Comparison of ENCODE assay signal across 8 cellular contexts in genomic region chr2:32627901-32628645, GRCh38. TPM values are rescaled to one million over a fixed set of nuclear protein-coding genes. Genes with fewer than 3 reads are reported as not detected.
DNase-seq lines count a peak whose midpoint lies in the region; ATAC-seq and TF ChIP-seq lines count a peak whose summit lies in the region.

TTC27 (plus strand) TSS chr2:32628050; CDS start chr2:32628293, 243 bp downstream.

- H3K4me3 ChIP-seq in RWPE2 (ENCODE audit: severe bottlenecking) (peak within 1 kb of the TSS; percentile 83), fibroblast of pulmonary artery (replicated peaks; ENCODE audit: low read depth, low read length) (peak within 1 kb of the TSS; percentile 100)

- TF ChIP-seq CTCF in RWPE2 (IDR thresholded peaks at IDR 0.05; ENCODE audit: poor library complexity, severe bottlenecking) (no peak), fibroblast of pulmonary artery (IDR thresholded peaks at IDR 0.05; ENCODE audit: low read length, missing control alignments) (no peak)

- H3K36me3 Mint-ChIP-seq in activated T-helper 2 cell treated with anti-CD3 and anti-CD28 coated beads, Interferon-gamma antibody, Interleukin-2, Interleukin-4, amounts not matched to agents 10 μg/mL and 5 μg/mL and 100 μg/mL, durations not matched to agents 14 hours and 24 hours and 36 hours (ENCODE audit: low read depth) = peaks cover 36% of the 10 kb centered on the region
- H3K36me3 Mint-ChIP-seq in natural killer cell treated with Interleukin-12 subunit alpha and Interleukin-12 subunit beta and Interleukin-15 and Interleukin-18, amount 100 ng/mL, for 72 hours = peaks cover 8% of the 10 kb centered on the region
- peaks cover 27% of the 10 kb centered on the region for H3K36me3 Mint-ChIP-seq in stimulated activated naive CD8-positive, alpha-beta T cell treated with anti-CD3 and anti-CD28 coated beads, Interleukin-15, Interleukin-2, amounts not matched to agents 100 ng/mL and 50 ng/mL, for 24 hours (ENCODE audit: low read depth)

- no peaks in the 10 kb centered on the region for H3K9me3 ChIP-seq in RWPE2 (ENCODE audit: severe bottlenecking)

- no peaks in the 10 kb centered on the region for H3K9me3 Mint-ChIP-seq in activated T-helper 2 cell treated with anti-CD3 and anti-CD28 coated beads, Interferon-gamma antibody, Interleukin-2, Interleukin-4, amounts not matched to agents 10 μg/mL and 5 μg/mL and 100 μg/mL, durations not matched to agents 14 hours and 24 hours and 36 hours
- no peaks in the 10 kb centered on the region for H3K9me3 Mint-ChIP-seq in natural killer cell treated with Interleukin-12 subunit alpha and Interleukin-12 subunit beta and Interleukin-15 and Interleukin-18, amount 100 ng/mL, for 72 hours
- no peaks in the 10 kb centered on the region for H3K9me3 Mint-ChIP-seq in stimulated activated naive CD8-positive, alpha-beta T cell treated with anti-CD3 and anti-CD28 coated beads, Interleukin-15, Interleukin-2, amounts not matched to agents 100 ng/mL and 50 ng/mL, for 24 hours

- H3K27me3 Mint-ChIP-seq in activated T-helper 2 cell treated with anti-CD3 and anti-CD28 coated beads, Interferon-gamma antibody, Interleukin-2, Interleukin-4, amounts not matched to agents 10 μg/mL and 5 μg/mL and 100 μg/mL, durations not matched to agents 14 hours and 24 hours and 36 hours (ENCODE audit: low read depth) = no peaks in the 10 kb centered on the region
- H3K27me3 Mint-ChIP-seq in natural killer cell treated with Interleukin-12 subunit alpha and Interleukin-12 subunit beta and Interleukin-15 and Interleukin-18, amount 100 ng/mL, for 72 hours = no peaks in the 10 kb centered on the region
- no peaks in the 10 kb centered on the region for H3K27me3 Mint-ChIP-seq in stimulated activated naive CD8-positive, alpha-beta T cell treated with anti-CD3 and anti-CD28 coated beads, Interleukin-15, Interleukin-2, amounts not matched to agents 100 ng/mL and 50 ng/mL, for 24 hours

- no peaks in the 10 kb centered on the region for H3K4me1 ChIP-seq in RWPE2 (ENCODE audit: insufficient read depth, poor library complexity, severe bottlenecking)

- no peaks in the 10 kb centered on the region for H3K27me3 ChIP-seq in RWPE2 (ENCODE audit: insufficient read depth, poor library complexity, severe bottlenecking)

- no peak within 1 kb of the TSS for H3K27ac ChIP-seq in RWPE2 (ENCODE audit: poor library complexity, severe bottlenecking)

- peak within 1 kb of the TSS; percentile 95 for H3K4me3 Mint-ChIP-seq in activated T-helper 2 cell treated with anti-CD3 and anti-CD28 coated beads, Interferon-gamma antibody, Interleukin-2, Interleukin-4, amounts not matched to agents 10 μg/mL and 5 μg/mL and 100 μg/mL, durations not matched to agents 14 hours and 24 hours and 36 hours (ENCODE audit: low read depth)
- peak within 1 kb of the TSS; percentile 89 for H3K4me3 Mint-ChIP-seq in natural killer cell treated with Interleukin-12 subunit alpha and Interleukin-12 subunit beta and Interleukin-15 and Interleukin-18, amount 100 ng/mL, for 72 hours
- peak within 1 kb of the TSS; percentile 96 for H3K4me3 Mint-ChIP-seq in stimulated activated naive CD8-positive, alpha-beta T cell treated with anti-CD3 and anti-CD28 coated beads, Interleukin-15, Interleukin-2, amounts not matched to agents 100 ng/mL and 50 ng/mL, for 24 hours

- peaks cover 27% of the 10 kb centered on the region for H3K4me1 Mint-ChIP-seq in activated T-helper 2 cell treated with anti-CD3 and anti-CD28 coated beads, Interferon-gamma antibody, Interleukin-2, Interleukin-4, amounts not matched to agents 10 μg/mL and 5 μg/mL and 100 μg/mL, durations not matched to agents 14 hours and 24 hours and 36 hours (ENCODE audit: low read depth)
- peaks cover 20 to 21% of the 10 kb centered on the region in 2 donors for H3K4me1 Mint-ChIP-seq in natural killer cell treated with Interleukin-12 subunit alpha and Interleukin-12 subunit beta and Interleukin-15 and Interleukin-18, amount 100 ng/mL, for 72 hours (ENCODE audit: low read depth in 2 of 2)
- peaks cover 48% of the 10 kb centered on the region for H3K4me1 Mint-ChIP-seq in stimulated activated naive CD8-positive, alpha-beta T cell treated with anti-CD3 and anti-CD28 coated beads, Interleukin-15, Interleukin-2, amounts not matched to agents 100 ng/mL and 50 ng/mL, for 24 hours (ENCODE audit: low read depth)

- H3K36me3 ChIP-seq in RWPE2 (ENCODE audit: low read depth) = peaks cover 16% of the 10 kb centered on the region

- peak within 1 kb of the TSS; percentile 95 for H3K27ac Mint-ChIP-seq in activated T-helper 2 cell treated with anti-CD3 and anti-CD28 coated beads, Interferon-gamma antibody, Interleukin-2, Interleukin-4, amounts not matched to agents 10 μg/mL and 5 μg/mL and 100 μg/mL, durations not matched to agents 14 hours and 24 hours and 36 hours
- peak within 1 kb of the TSS; percentile 70 to 85 for H3K27ac Mint-ChIP-seq in natural killer cell treated with Interleukin-12 subunit alpha and Interleukin-12 subunit beta and Interleukin-15 and Interleukin-18, amount 100 ng/mL, for 72 hours
- H3K27ac Mint-ChIP-seq in stimulated activated naive CD8-positive, alpha-beta T cell treated with anti-CD3 and anti-CD28 coated beads, Interleukin-15, Interleukin-2, amounts not matched to agents 100 ng/mL and 50 ng/mL, for 24 hours = peak within 1 kb of the TSS; percentile 94

- peak; percentile 100 for ATAC-seq in RWPE2 (ENCODE audit: low read depth)
- ATAC-seq in natural killer cell treated with Interleukin-12 subunit alpha and Interleukin-12 subunit beta and Interleukin-15 and Interleukin-18, amount 100 ng/mL, for 72 hours = peak; percentile 100

- intact Hi-C loops in activated T-helper 2 cell treated with anti-CD3 and anti-CD28 coated beads, Interferon-gamma antibody, Interleukin-2, Interleukin-4, amounts not matched to agents 10 μg/mL and 5 μg/mL and 100 μg/mL, durations not matched to agents 14 hours and 24 hours and 36 hours (cut with micrococcal nuclease) = loop anchor here (1.0 to 5.0 kb wide), 4 partner anchors 35 to 969 kb away; partner anchors contain the start of genes FAM98A and LTBP1

- DNase-seq in EH (ENCODE audit: low read depth) (peak; percentile 96), H4 (ENCODE audit: low spot score) (peak; percentile 80), LoVo (ENCODE audit: low spot score) (peak; percentile 95), RWPE2 (ENCODE audit: low spot score) (peak; percentile 94), fibroblast of pulmonary artery (ENCODE audit: low read depth) (peak; percentile 95)
- DNase-seq in activated T-helper 2 cell treated with anti-CD3 and anti-CD28 coated beads, Interferon-gamma antibody, Interleukin-2, Interleukin-4, amounts not matched to agents 10 μg/mL and 5 μg/mL and 100 μg/mL, durations not matched to agents 14 hours and 24 hours and 36 hours (ENCODE audit: low spot score) = peak; percentile 93
- peak; percentile 96 for DNase-seq in natural killer cell treated with Interleukin-12 subunit alpha and Interleukin-12 subunit beta and Interleukin-15 and Interleukin-18, amount 100 ng/mL, for 72 hours (ENCODE audit: low spot score)

RNA-seq across cellular contexts. Expression of gene TTC27, which starts in this region (rescaled TPM):
- 4.9 and 11.8 TPM in 2 replicates for total RNA-seq in H4 (2014; rRNA removed; shearing (Covaris generic))
- total RNA-seq in activated T-helper 2 cell treated with anti-CD3 and anti-CD28 coated beads, Interferon-gamma antibody, Interleukin-2, Interleukin-4, amounts not matched to agents 10 μg/mL and 5 μg/mL and 100 μg/mL, durations not matched to agents 14 hours and 24 hours and 36 hours = 38.8 and 44.9 TPM in 2 replicates
- total RNA-seq in natural killer cell treated with Interleukin-12 subunit alpha and Interleukin-12 subunit beta and Interleukin-15 and Interleukin-18, amount 100 ng/mL, for 72 hours = 10 to 100 TPM; 21.3 to 43.2 TPM
